In genomic region chr6:88119769-88120168, GRCh38 we compare ENCODE assay signal across 22 cellular contexts. TPM values are rescaled to one million over a fixed set of nuclear protein-coding genes. Genes with fewer than 3 reads are reported as not detected.
DNase-seq lines count a peak whose midpoint lies in the region; ATAC-seq and TF ChIP-seq lines count a peak whose summit lies in the region.
"Had no signal": no experiment of that assay in that cellular context is flagged by ENCODE, and none has a peak within 500 bp of the region (broad histone marks: within the 10 kb centered on the region; RNA-seq: fewer than 3 reads in every experiment).

No MANE protein-coding gene starts in this region.

- no peak for DNase-seq in SK-N-SH
- DNase-seq in MV-4-11 (lab: John Stamatoyannopoulos, UW): peak; percentile 18
- DNase-seq in astrocyte of the hippocampus (ENCODE audit: low read depth, low spot score): peak; percentile 54
- DNase-seq in nephron progenitor cell: peak; percentile 28
- no peak for DNase-seq in CD1c-positive myeloid dendritic cell (ENCODE audit: extremely low spot score)
- no peak for DNase-seq in NCI-H510A (lab: John Stamatoyannopoulos, UW)
- no peak for DNase-seq in NCI-H226
- DNase-seq: activated CD4-positive, alpha-beta T cell treated with anti-CD3 and anti-CD28 coated beads for 1 hour; endodermal cell; IMR-90; NCI-H146; NCI-H510A treated with DMSO at 0.1 percent for 48 hours; PC-3; stimulated activated CD4-positive, alpha-beta T cell treated with anti-CD3 and anti-CD28 coated beads, Interleukin-1b, Interleukin-23, amount 100 ng/mL, for 48 hours had no signal

- no peaks in the 10 kb centered on the region for H3K9me3 Mint-ChIP-seq in nephron progenitor cell
- H3K9me3 Mint-ChIP-seq: activated naive CD4-positive, alpha-beta T cell treated with anti-CD3 and anti-CD28 coated beads, Interleukin-2, amount 50 U/mL, for 24 hours; neural crest cell had no signal

- H3K4me1 ChIP-seq in SK-N-SH (ENCODE audit: control insufficient read depth in 1 of 2, insufficient read depth in 2 of 2, low read depth in 1 of 2, low read length in 1 of 2): no peaks in the 10 kb centered on the region
- H3K4me1 ChIP-seq: Caco-2, gastroesophageal sphincter, right atrium auricular region had no signal

- H3K4me1 Mint-ChIP-seq in nephron progenitor cell: no peaks in the 10 kb centered on the region
- H3K4me1 Mint-ChIP-seq: activated naive CD4-positive, alpha-beta T cell treated with anti-CD3 and anti-CD28 coated beads, Interleukin-2, amount 50 U/mL, for 24 hours had no signal

- H3K9me3 ChIP-seq in SK-N-SH: no peaks in the 10 kb centered on the region
- H3K9me3 ChIP-seq: Caco-2, thoracic aorta had no signal

- no peak overlapping the region for H3K27ac Mint-ChIP-seq in nephron progenitor cell
- H3K27ac Mint-ChIP-seq: activated naive CD4-positive, alpha-beta T cell treated with anti-CD3 and anti-CD28 coated beads, Interleukin-2, amount 50 U/mL, for 24 hours; endodermal cell; memory B cell had no signal

- H3F3A ChIP-seq in SK-N-SH (replicated peaks; ENCODE audit: insufficient read depth): no peaks in the 10 kb centered on the region

- no peaks in the 10 kb centered on the region for H3K36me3 ChIP-seq in SK-N-SH (replicated peaks in 1 of 2; ENCODE audit: control insufficient read depth in 1 of 2, insufficient read depth in 2 of 2, low read length in 1 of 2)
- H3K36me3 ChIP-seq: gastroesophageal sphincter, right atrium auricular region, thoracic aorta had no signal

- POLR2A ChIA-PET in SK-N-SH (lab: Yijun Ruan, JAX): no interaction called here

- TF ChIP-seq CTCF in SK-N-SH (IDR thresholded peaks at IDR 0.05) (no peak), nephron progenitor cell (IDR thresholded peaks at IDR 0.05) (no peak)

- 21% methylated on average over 2 of the region's 2 CpGs for WGBS in SK-N-SH (ENCODE audit: low lambda C conversion rate)

- CTCF ChIA-PET in SK-N-SH (lab: Yijun Ruan, JAX): no interaction called here

- H3K27me3 Mint-ChIP-seq in nephron progenitor cell (ENCODE audit: low read depth, poor library complexity): peaks cover 7% of the 10 kb centered on the region
- H3K27me3 Mint-ChIP-seq: memory B cell had no signal

- no peak overlapping the region for H3K4me2 ChIP-seq in SK-N-SH

- H3K4me3 Mint-ChIP-seq in nephron progenitor cell: no peak overlapping the region
- H3K4me3 Mint-ChIP-seq: activated naive CD4-positive, alpha-beta T cell treated with anti-CD3 and anti-CD28 coated beads, Interleukin-2, amount 50 U/mL, for 24 hours; endodermal cell; memory B cell; neural crest cell had no signal

- H3K9ac ChIP-seq in SK-N-SH: no peak overlapping the region

- TF ChIP-seq RAD21 in SK-N-SH (IDR thresholded peaks at IDR 0.05; ENCODE audit: low read length): no peak

- no peaks in the 10 kb centered on the region for H3K36me3 Mint-ChIP-seq in nephron progenitor cell (ENCODE audit: low read depth)
- H3K36me3 Mint-ChIP-seq: activated naive CD4-positive, alpha-beta T cell treated with anti-CD3 and anti-CD28 coated beads, Interleukin-2, amount 50 U/mL, for 24 hours had no signal

- H3K27ac ChIP-seq in SK-N-SH (ENCODE audit: low read depth in 2 of 2, low read length in 1 of 2): no peak overlapping the region
- H3K27ac ChIP-seq: gastroesophageal sphincter, right atrium auricular region, thoracic aorta had no signal

- no peaks in the 10 kb centered on the region for H3K27me3 ChIP-seq in SK-N-SH (ENCODE audit: insufficient read depth)
- H3K27me3 ChIP-seq: gastroesophageal sphincter, right atrium auricular region had no signal

- TF ChIP-seq EP300 in SK-N-SH (IDR thresholded peaks at IDR 0.05; ENCODE audit: borderline replicate concordance in 1 of 2, low read depth in 1 of 2, low read length in 1 of 2): no peak

- no peaks in the 10 kb centered on the region for H3K79me2 ChIP-seq in SK-N-SH (ENCODE audit: insufficient read depth)

- no peaks in the 10 kb centered on the region for H4K20me1 ChIP-seq in SK-N-SH (ENCODE audit: insufficient read depth)

- no peak for ATAC-seq in SK-N-SH treated with all-trans-retinoic acid at 6 μM for 48 hours
- ATAC-seq: gastroesophageal sphincter, PC-3 had no signal

- no peak overlapping the region for H2AFZ ChIP-seq in SK-N-SH (ENCODE audit: low read depth)

- H3K9me2 ChIP-seq in SK-N-SH: no peaks in the 10 kb centered on the region

- no peak overlapping the region for H3K4me3 ChIP-seq in SK-N-SH (ENCODE audit: low read depth in 2 of 2, low read length in 1 of 2)
- H3K4me3 ChIP-seq: gastroesophageal sphincter, right atrium auricular region, thoracic aorta had no signal

TF ChIP-seq in SK-N-SH, 30 proteins besides CTCF, POLR2A, EP300 and RAD21:
- TF ChIP-seq TEAD4 (IDR thresholded peaks at IDR 0.05; ENCODE audit: borderline replicate concordance, insufficient read depth) (no peak), JUND (IDR thresholded peaks at IDR 0.05) (no peak), SIN3A (IDR thresholded peaks at IDR 0.05; ENCODE audit: borderline replicate concordance, low read depth, low read length) (no peak), RXRA (IDR thresholded peaks at IDR 0.05; ENCODE audit: borderline replicate concordance, low read depth) (no peak), EZH2phosphoT487 (IDR thresholded peaks at IDR 0.05; ENCODE audit: borderline replicate concordance, low read depth) (no peak)
- TF ChIP-seq, protein P1, sequence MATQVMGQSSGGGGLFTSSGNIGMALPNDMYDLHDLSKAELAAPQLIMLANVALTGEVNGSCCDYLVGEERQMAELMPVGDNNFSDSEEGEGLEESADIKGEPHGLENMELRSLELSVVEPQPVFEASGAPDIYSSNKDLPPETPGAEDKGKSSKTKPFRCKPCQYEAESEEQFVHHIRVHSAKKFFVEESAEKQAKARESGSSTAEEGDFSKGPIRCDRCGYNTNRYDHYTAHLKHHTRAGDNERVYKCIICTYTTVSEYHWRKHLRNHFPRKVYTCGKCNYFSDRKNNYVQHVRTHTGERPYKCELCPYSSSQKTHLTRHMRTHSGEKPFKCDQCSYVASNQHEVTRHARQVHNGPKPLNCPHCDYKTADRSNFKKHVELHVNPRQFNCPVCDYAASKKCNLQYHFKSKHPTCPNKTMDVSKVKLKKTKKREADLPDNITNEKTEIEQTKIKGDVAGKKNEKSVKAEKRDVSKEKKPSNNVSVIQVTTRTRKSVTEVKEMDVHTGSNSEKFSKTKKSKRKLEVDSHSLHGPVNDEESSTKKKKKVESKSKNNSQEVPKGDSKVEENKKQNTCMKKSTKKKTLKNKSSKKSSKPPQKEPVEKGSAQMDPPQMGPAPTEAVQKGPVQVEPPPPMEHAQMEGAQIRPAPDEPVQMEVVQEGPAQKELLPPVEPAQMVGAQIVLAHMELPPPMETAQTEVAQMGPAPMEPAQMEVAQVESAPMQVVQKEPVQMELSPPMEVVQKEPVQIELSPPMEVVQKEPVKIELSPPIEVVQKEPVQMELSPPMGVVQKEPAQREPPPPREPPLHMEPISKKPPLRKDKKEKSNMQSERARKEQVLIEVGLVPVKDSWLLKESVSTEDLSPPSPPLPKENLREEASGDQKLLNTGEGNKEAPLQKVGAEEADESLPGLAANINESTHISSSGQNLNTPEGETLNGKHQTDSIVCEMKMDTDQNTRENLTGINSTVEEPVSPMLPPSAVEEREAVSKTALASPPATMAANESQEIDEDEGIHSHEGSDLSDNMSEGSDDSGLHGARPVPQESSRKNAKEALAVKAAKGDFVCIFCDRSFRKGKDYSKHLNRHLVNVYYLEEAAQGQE (IDR thresholded peaks at IDR 0.05; ENCODE audit: low read depth, low read length): peak; percentile 85
TF ChIP-seq in SK-N-SH: peak in this region for 1.

TF ChIP-seq in SK-N-SH treated with all-trans-retinoic acid at 6 μM for 48 hours, 23 proteins besides CTCF, POLR2A, EP300 and RAD21:
- TF ChIP-seq SNAI2 (CRISPR knock-in tag; IDR thresholded peaks at IDR 0.05): no peak

RNA-seq across cellular contexts. Expression of gene CNR1, which starts 46.4 kb away (rescaled TPM):
- polyA plus RNA-seq in SK-N-SH (2012; rRNA removed): not detected in 2 replicates
- polyA plus RNA-seq in SK-N-SH (2012; cell fraction: cytosol; rRNA removed): not detected in 2 replicates
- not detected in 2 replicates for polyA plus RNA-seq in SK-N-SH (2012; cell fraction: nucleus; rRNA removed)
- polyA plus RNA-seq: IMR-90 had no signal

Comparison
In these comparisons a context has a peak if more than half of its experiments do, and no peak if none do; other contexts are left out.
1. DNase-seq: peak in MV-4-11 (single experiment), astrocyte of the hippocampus (single experiment) and nephron progenitor cell (single experiment); none in SK-N-SH (single experiment), CD1c-positive myeloid dendritic cell (single experiment), NCI-H510A (single experiment) and NCI-H226 (single experiment).